In genomic region chr2:224472137-224472536, GRCh38 we compare ENCODE assay signal across 30 cellular contexts.
"Had no signal": no experiment of that assay in that cellular context is flagged by ENCODE, and none has a peak within 500 bp of the region (broad histone marks: within the 10 kb centered on the region; RNA-seq: fewer than 3 reads in every experiment).

No MANE protein-coding gene starts in this region.

- H3K4me3 Mint-ChIP-seq: immature natural killer cell; mesothelial cell of epicardium; naive thymus-derived CD8-positive, alpha-beta T cell; nephron; neural progenitor cell; stimulated activated naive B cell treated with anti-CD40 and anti-IgM and Interleukin-4, amounts not matched to agents 10 μg/mL and 1 μg/mL and 100 μg/mL, for 72 hours had no signal

- H3K9me3 ChIP-seq: left ventricle myocardium inferior, neutrophil, ovary, right atrium auricular region, right lobe of liver, stomach, testis, thyroid gland, transverse colon, upper lobe of left lung, vagina had no signal

- FAIRE-seq: islet of Langerhans had no signal

- H3K27ac Mint-ChIP-seq: immature natural killer cell; mesothelial cell of epicardium; neural progenitor cell; progenitor cell of endocrine pancreas; stimulated activated naive B cell treated with anti-CD40 and anti-IgM and Interleukin-4, amounts not matched to agents 10 μg/mL and 1 μg/mL and 100 μg/mL, for 72 hours had no signal

- H3K27me3 ChIP-seq: neural progenitor cell, neutrophil, ovary, right atrium auricular region, right lobe of liver, stomach, testis, thyroid gland, transverse colon, upper lobe of left lung, vagina had no signal

- ATAC-seq: naive thymus-derived CD8-positive, alpha-beta T cell; right lobe of liver; stimulated activated naive B cell treated with anti-CD40 and anti-IgM and Interleukin-4, amounts not matched to agents 10 μg/mL and 1 μg/mL and 100 μg/mL, for 72 hours; stimulated activated naive CD8-positive, alpha-beta T cell treated with anti-CD3 and anti-CD28 coated beads, Interleukin-15, Interleukin-2, amounts not matched to agents 100 U/mL and 50 U/mL, for 24 hours had no signal

- DNase-seq: hypothalamus; immature natural killer cell; kidney; left ventricle myocardium inferior; mesendoderm; naive thymus-derived CD8-positive, alpha-beta T cell; occipital lobe; ovary; right lobe of liver; stimulated activated CD4-positive, alpha-beta T cell treated with anti-CD3 and anti-CD28 coated beads, Interleukin-1b, Interleukin-23, amount 100 ng/mL, for 48 hours; stimulated activated CD4-positive, alpha-beta T cell treated with anti-CD3 and anti-CD28 coated beads, Interleukin-2, amount 100 ng/mL, for 48 hours; stimulated activated CD4-positive, alpha-beta T cell treated with anti-CD3 and anti-CD28 coated beads, Interleukin-4, amount 100 ng/mL, for 4 hours; stimulated activated CD8-positive, alpha-beta memory T cell treated with anti-CD3 and anti-CD28 coated beads, Interleukin-4, amount 100 ng/mL, for 48 hours; stimulated activated naive B cell treated with anti-CD40 and anti-IgM and Interleukin-4, amounts not matched to agents 10 μg/mL and 1 μg/mL and 100 μg/mL, for 72 hours; stimulated activated naive CD8-positive, alpha-beta T cell treated with anti-CD3 and anti-CD28 coated beads, Interleukin-15, Interleukin-2, amounts not matched to agents 100 U/mL and 50 U/mL, for 24 hours; stomach; testis; thyroid gland; transverse colon; upper lobe of left lung had no signal

- H3K9me3 Mint-ChIP-seq: immature natural killer cell; mesothelial cell of epicardium; naive thymus-derived CD8-positive, alpha-beta T cell; nephron; neural progenitor cell; stimulated activated naive B cell treated with anti-CD40 and anti-IgM and Interleukin-4, amounts not matched to agents 10 μg/mL and 1 μg/mL and 100 μg/mL, for 72 hours had no signal

- H3K9ac ChIP-seq: neural progenitor cell had no signal

- H3K27me3 Mint-ChIP-seq: naive thymus-derived CD8-positive, alpha-beta T cell; progenitor cell of endocrine pancreas; stimulated activated naive B cell treated with anti-CD40 and anti-IgM and Interleukin-4, amounts not matched to agents 10 μg/mL and 1 μg/mL and 100 μg/mL, for 72 hours had no signal

- H3K36me3 ChIP-seq: ovary had no signal

- H3K4me1 Mint-ChIP-seq: mesothelial cell of epicardium; stimulated activated naive B cell treated with anti-CD40 and anti-IgM and Interleukin-4, amounts not matched to agents 10 μg/mL and 1 μg/mL and 100 μg/mL, for 72 hours had no signal

- H3K4me2 ChIP-seq: neural progenitor cell, smooth muscle cell had no signal

- H2AFZ ChIP-seq: neural progenitor cell had no signal

- H3K4me1 ChIP-seq: left ventricle myocardium inferior, right atrium auricular region, right lobe of liver, stomach, thyroid gland, transverse colon, upper lobe of left lung, vagina had no signal

- H3K4me3 ChIP-seq: left ventricle myocardium inferior, lung, neural progenitor cell, ovary, right atrium auricular region, right lobe of liver, smooth muscle cell, stomach, testis, thyroid gland, transverse colon, upper lobe of left lung, vagina had no signal

- H3K27ac ChIP-seq: left ventricle myocardium inferior, neural progenitor cell, neutrophil, ovary, right atrium auricular region, right lobe of liver, stomach, testis, thyroid gland, transverse colon, upper lobe of left lung, vagina had no signal
